24 cellular contexts compared by ENCODE assay signal in the genomic region with DNA sequence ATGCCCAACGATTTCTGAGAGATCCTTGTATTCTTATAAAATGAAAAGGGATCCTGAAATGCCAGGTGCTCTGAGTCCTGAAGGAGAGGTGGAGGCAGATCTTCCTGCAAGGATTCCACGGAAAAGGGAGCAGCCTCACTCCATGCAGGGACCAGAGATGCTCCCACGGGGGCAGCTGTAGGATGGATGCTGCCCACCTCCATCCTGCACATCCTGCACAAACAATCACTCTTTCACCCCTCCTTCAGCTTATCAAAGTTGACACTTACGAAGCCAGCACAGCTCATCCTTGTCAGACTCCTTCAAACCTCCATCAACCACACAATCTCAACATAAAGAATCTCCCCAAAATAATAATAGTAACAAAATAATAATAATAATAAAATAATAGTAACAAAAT.
DNase-seq lines count a peak whose midpoint lies in the region; ATAC-seq, FAIRE-seq and TF ChIP-seq lines count a peak whose summit lies in the region.
"Had no signal": no experiment of that assay in that cellular context is flagged by ENCODE, and none has a peak within 500 bp of the region (broad histone marks: within the 10 kb centered on the region; RNA-seq: fewer than 3 reads in every experiment).

No MANE protein-coding gene starts in this region.

- H3K36me3 ChIP-seq in CD8-positive, alpha-beta T cell (ENCODE audit: insufficient read depth, low read length), result no peaks in the 10 kb centered on the region
- no peaks in the 10 kb centered on the region for H3K36me3 ChIP-seq in K562 (ENCODE audit: control insufficient read depth, insufficient read depth, low read length)

- H4K20me1 ChIP-seq in K562 (replicated peaks; ENCODE audit: control insufficient read depth, insufficient read depth, low read length), result peaks cover 21% of the 10 kb centered on the region; the same call in 1 of the 2 replicates

- no peak for ATAC-seq in CD8-positive, alpha-beta T cell
- ATAC-seq in K562 (no peak), T-cell (replicated peaks in 1 of 4) (no peak), HG02759 (IDR thresholded peaks at IDR 0.05; ENCODE audit: unreplicated experiment) (no peak)
- ATAC-seq in stimulated activated effector memory CD8-positive, alpha-beta T cell treated with anti-CD3 and anti-CD28 coated beads, Interleukin-12 subunit alpha, Interleukin-12 subunit beta, amount 100 ng/mL, for 72 hours, result no peak
- ATAC-seq: A549, GM12878, GM23338, HepG2 had no signal

- intact Hi-C loops in CD8-positive, alpha-beta T cell (cut with DNase I, micrococcal nuclease), result no loop called here
- intact Hi-C loops in K562 (cut with micrococcal nuclease), result no loop called here

- no peak for DNase-seq in CD8-positive, alpha-beta T cell
- DNase-seq in K562 (ENCODE audit: extremely low read depth in 1 of 4, low spot score in 3 of 4) (no peak), immature natural killer cell (no peak), T-cell (no peak), NCI-H2081 treated with DMSO at 0.1 percent for 48 hours (lab: John Stamatoyannopoulos, UW) (no peak)
- DNase-seq in stimulated activated effector memory CD8-positive, alpha-beta T cell treated with anti-CD3 and anti-CD28 coated beads, Interleukin-12 subunit alpha, Interleukin-12 subunit beta, amount 100 ng/mL, for 72 hours (ENCODE audit: low spot score in 2 of 2), result no peak
- DNase-seq: AML-193; Calu3; CD4-positive, alpha-beta T cell; DMS53; DND-41; EL; HCEC 1CT had no signal

- H3K79me2 ChIP-seq in K562 (ENCODE audit: control insufficient read depth, insufficient read depth, low read length), result no peaks in the 10 kb centered on the region

- no peak overlapping the region for H3K4me2 ChIP-seq in K562 (ENCODE audit: insufficient read depth, low read length)
- H3K4me2 ChIP-seq: A549, GM23338 had no signal

- WGBS in K562 (ENCODE audit: insufficient coverage, low coverage, missing lambda C conversion rate), result 0% methylated on average over 4 of the region's 4 CpGs

- no peak overlapping the region for H3K27ac Mint-ChIP-seq in CD8-positive, alpha-beta T cell
- H3K27ac Mint-ChIP-seq in immature natural killer cell (peak overlapping the region; percentile 12 to 86 (median 56)), T-cell (no peak overlapping the region)
- peak overlapping the region; percentile 76 for H3K27ac Mint-ChIP-seq in stimulated activated effector memory CD8-positive, alpha-beta T cell treated with anti-CD3 and anti-CD28 coated beads, Interleukin-12 subunit alpha, Interleukin-12 subunit beta, amount 100 ng/mL, for 72 hours
- H3K27ac Mint-ChIP-seq: CD4-positive, alpha-beta T cell; GM23338; IgD-negative memory B cell had no signal

- TF ChIP-seq POLR2A in K562 (conservative IDR thresholded peaks at IDR 0.05), result no peak

- no peak overlapping the region for H2AFZ ChIP-seq in K562 (ENCODE audit: low read depth, low read length)
- H2AFZ ChIP-seq: GM23338 had no signal

- no peak for TF ChIP-seq EP300 in K562 (IDR thresholded peaks at IDR 0.05; ENCODE audit: low read length)

- in situ Hi-C loops in K562 (cut with MboI), result no loop called here

- no peaks in the 10 kb centered on the region for H3K27me3 ChIP-seq in CD8-positive, alpha-beta T cell (ENCODE audit: insufficient read depth, low read length)
- H3K27me3 ChIP-seq in K562 (ENCODE audit: control insufficient read depth in 2 of 2, insufficient read depth in 2 of 2, low read length in 2 of 2), result peaks cover 17 to 26% of the 10 kb centered on the region in 2 experiments

- peaks cover 54% of the 10 kb centered on the region for H3K4me1 Mint-ChIP-seq in CD8-positive, alpha-beta T cell (ENCODE audit: low read depth)
- H3K4me1 Mint-ChIP-seq in immature natural killer cell (peaks cover 55 to 84% of the 10 kb centered on the region in 2 donors), T-cell (peaks cover 0 to 20% (median 9%) of the 10 kb centered on the region in 3 donors)
- peaks cover 85% of the 10 kb centered on the region for H3K4me1 Mint-ChIP-seq in stimulated activated effector memory CD8-positive, alpha-beta T cell treated with anti-CD3 and anti-CD28 coated beads, Interleukin-12 subunit alpha, Interleukin-12 subunit beta, amount 100 ng/mL, for 72 hours
- H3K4me1 Mint-ChIP-seq: GM23338 had no signal

- H3K36me3 Mint-ChIP-seq in CD8-positive, alpha-beta T cell, result peaks cover 26% of the 10 kb centered on the region
- H3K36me3 Mint-ChIP-seq in immature natural killer cell (peaks cover 19 to 38% (median 27%) of the 10 kb centered on the region in 3 donors), T-cell (no peaks in the 10 kb centered on the region)
- no peaks in the 10 kb centered on the region for H3K36me3 Mint-ChIP-seq in stimulated activated effector memory CD8-positive, alpha-beta T cell treated with anti-CD3 and anti-CD28 coated beads, Interleukin-12 subunit alpha, Interleukin-12 subunit beta, amount 100 ng/mL, for 72 hours
- H3K36me3 Mint-ChIP-seq: IgD-negative memory B cell had no signal

- TF ChIP-seq CTCF in CD8-positive, alpha-beta T cell (IDR thresholded peaks at IDR 0.05), result no peak
- no peak for TF ChIP-seq CTCF in K562 (IDR thresholded peaks at IDR 0.05 in 2 of 3, conservative IDR thresholded peaks at IDR 0.05 in 1 of 3; ENCODE audit: insufficient read depth in 2 of 3, low read depth in 1 of 3, low read length in 3 of 3)

- no peak overlapping the region for H3K9ac ChIP-seq in K562 (ENCODE audit: insufficient read depth in 1 of 2, low read depth in 2 of 2, low read length in 2 of 2)

- H3K27ac ChIP-seq in CD8-positive, alpha-beta T cell (ENCODE audit: low read depth, low read length), result no peak overlapping the region
- no peak overlapping the region for H3K27ac ChIP-seq in K562 (ENCODE audit: extremely low read depth, low read depth, low read length)
- H3K27ac ChIP-seq: 22Rv1, A549, C4-2B had no signal

- H3K9me1 ChIP-seq in K562 (ENCODE audit: control insufficient read depth, insufficient read depth, low read length), result no peaks in the 10 kb centered on the region

- no peak overlapping the region for H3K4me3 ChIP-seq in CD8-positive, alpha-beta T cell (ENCODE audit: low read depth, low read length)
- H3K4me3 ChIP-seq in K562, result no peak overlapping the region
- H3K4me3 ChIP-seq: A549, GM12878, GM23338 had no signal

- no peak for FAIRE-seq in K562 (lab: Jason Lieb, UNC)
- FAIRE-seq: A549, GM12878, GM18507, H54, HepG2, HTR-8/SVneo had no signal

- peaks cover 4% of the 10 kb centered on the region for H3K4me1 ChIP-seq in CD8-positive, alpha-beta T cell (ENCODE audit: insufficient read depth, low read length)
- H3K4me1 ChIP-seq in K562 (replicated peaks in 1 of 2; ENCODE audit: control insufficient read depth in 2 of 2, insufficient read depth in 2 of 2, low read length in 2 of 2), result no peaks in the 10 kb centered on the region
- H3K4me1 ChIP-seq: A549 had no signal

- POLR2A ChIA-PET in CD8-positive, alpha-beta T cell (lab: Charles Lee), result interaction anchor here (0.6 to 4.4 kb wide), 5 partner anchors 10 to 56 kb away, joined by 3 to 15 read pairs (median 8); no protein-coding TSS in a partner anchor
- POLR2A ChIA-PET in K562 (lab: Yijun Ruan, JAX), result interaction anchor here (0.6 to 3.9 kb wide), 14 partner anchors 8 to 178 kb away, joined by 3 to 38 read pairs (median 3); no protein-coding TSS in a partner anchor
- POLR2A ChIA-PET in T-cell (lab: Charles Lee), result no interaction called here

- H3K4me3 Mint-ChIP-seq in CD8-positive, alpha-beta T cell, result peak overlapping the region; percentile 29
- H3K4me3 Mint-ChIP-seq in immature natural killer cell, result peak overlapping the region in 2 of 5 donors; percentile 11 to 15
- H3K4me3 Mint-ChIP-seq in stimulated activated effector memory CD8-positive, alpha-beta T cell treated with anti-CD3 and anti-CD28 coated beads, Interleukin-12 subunit alpha, Interleukin-12 subunit beta, amount 100 ng/mL, for 72 hours, result no peak overlapping the region
- no peak overlapping the region for H3K4me3 Mint-ChIP-seq in T-cell
- H3K4me3 Mint-ChIP-seq: CD4-positive, alpha-beta T cell; GM23338; IgD-negative memory B cell had no signal

- no peaks in the 10 kb centered on the region for H3K27me3 Mint-ChIP-seq in CD8-positive, alpha-beta T cell (ENCODE audit: low read depth)
- peaks cover 0 to 7% (median 7%) of the 10 kb centered on the region in 3 donors for H3K27me3 Mint-ChIP-seq in immature natural killer cell (ENCODE audit: low read depth in 3 of 3)
- peaks cover 7 to 10% of the 10 kb centered on the region in 2 donors for H3K27me3 Mint-ChIP-seq in T-cell

- TF ChIP-seq RAD21 in K562 (CRISPR knock-in tag; conservative IDR thresholded peaks at IDR 0.05 in 1 of 2, IDR thresholded peaks at IDR 0.05 in 1 of 2), result no peak

- H3K9me3 ChIP-seq in CD8-positive, alpha-beta T cell (ENCODE audit: low read length), result no peaks in the 10 kb centered on the region
- no peaks in the 10 kb centered on the region for H3K9me3 ChIP-seq in K562 (replicated peaks; ENCODE audit: control insufficient read depth, insufficient read depth, low read depth, low read length)
- H3K9me3 ChIP-seq: A549 had no signal

- BruUV-seq in K562 (replicated peaks; lab: Mats Ljungman, UMichigan), result no TSS peak

- H3K9me3 Mint-ChIP-seq in CD8-positive, alpha-beta T cell, result no peaks in the 10 kb centered on the region
- H3K9me3 Mint-ChIP-seq in immature natural killer cell, result no peaks in the 10 kb centered on the region
- H3K9me3 Mint-ChIP-seq in stimulated activated effector memory CD8-positive, alpha-beta T cell treated with anti-CD3 and anti-CD28 coated beads, Interleukin-12 subunit alpha, Interleukin-12 subunit beta, amount 100 ng/mL, for 72 hours, result no peaks in the 10 kb centered on the region
- H3K9me3 Mint-ChIP-seq in T-cell, result no peaks in the 10 kb centered on the region
- H3K9me3 Mint-ChIP-seq: CD4-positive, alpha-beta T cell; GM23338; IgD-negative memory B cell had no signal

- CTCF ChIA-PET in CD8-positive, alpha-beta T cell (lab: Charles Lee), result interaction anchor here (0.7 to 4.5 kb wide), 12 partner anchors 8 to 120 kb away, joined by 3 to 36 read pairs (median 7); no protein-coding TSS in a partner anchor
- CTCF ChIA-PET in K562 (lab: Yijun Ruan, JAX; ENCODE audit: low intra/inter-chr PET ratio), result interaction anchor here (1.2 kb wide), 1 partner anchor 10 kb away, joined by 4 read pairs; no protein-coding TSS in a partner anchor
- CTCF ChIA-PET in T-cell (lab: Charles Lee), result interaction anchor here (0.6 to 1.9 kb wide), 3 partner anchors 10 to 858 kb away, joined by 3 to 8 read pairs (median 7); no protein-coding TSS in a partner anchor

TF ChIP-seq in K562, 482 proteins besides CTCF, POLR2A, EP300 and RAD21 (continues in another document):
- TF ChIP-seq, protein P1, sequence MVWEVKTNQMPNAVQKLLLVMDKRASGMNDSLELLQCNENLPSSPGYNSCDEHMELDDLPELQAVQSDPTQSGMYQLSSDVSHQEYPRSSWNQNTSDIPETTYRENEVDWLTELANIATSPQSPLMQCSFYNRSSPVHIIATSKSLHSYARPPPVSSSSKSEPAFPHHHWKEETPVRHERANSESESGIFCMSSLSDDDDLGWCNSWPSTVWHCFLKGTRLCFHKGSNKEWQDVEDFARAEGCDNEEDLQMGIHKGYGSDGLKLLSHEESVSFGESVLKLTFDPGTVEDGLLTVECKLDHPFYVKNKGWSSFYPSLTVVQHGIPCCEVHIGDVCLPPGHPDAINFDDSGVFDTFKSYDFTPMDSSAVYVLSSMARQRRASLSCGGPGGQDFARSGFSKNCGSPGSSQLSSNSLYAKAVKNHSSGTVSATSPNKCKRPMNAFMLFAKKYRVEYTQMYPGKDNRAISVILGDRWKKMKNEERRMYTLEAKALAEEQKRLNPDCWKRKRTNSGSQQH (CRISPR knock-in tag; IDR thresholded peaks at IDR 0.05), result peak; percentile 85; the same call in 1 of the 2 replicates
- no peak for TF ChIP-seq SMARCC2 (IDR thresholded peaks at IDR 0.05; ENCODE audit: low read depth)

Comparison
In these comparisons a context has a peak if more than half of its experiments do, and no peak if none do; other contexts are left out.
1. H3K27ac Mint-ChIP-seq: peak in immature natural killer cell (6 of 6) and stimulated activated effector memory CD8-positive, alpha-beta T cell treated with anti-CD3 and anti-CD28 coated beads, Interleukin-12 subunit alpha, Interleukin-12 subunit beta, amount 100 ng/mL, for 72 hours (single experiment); none in CD8-positive, alpha-beta T cell (single experiment) and T-cell (0 of 2).
2. POLR2A ChIA-PET loops: an anchor here in CD8-positive, alpha-beta T cell (0.6 to 4.4 kb wide) and K562 (0.6 to 3.9 kb wide); none called in T-cell.